In genomic region chr1:56417636-56418035, GRCh38 we compare ENCODE assay signal across 21 cellular contexts.
DNase-seq lines count a peak whose midpoint lies in the region; ATAC-seq and TF ChIP-seq lines count a peak whose summit lies in the region.
"Had no signal": no experiment of that assay in that cellular context is flagged by ENCODE, and none has a peak within 500 bp of the region (broad histone marks: within the 10 kb centered on the region; RNA-seq: fewer than 3 reads in every experiment).

No MANE protein-coding gene starts in this region.

- no peak overlapping the region for H2AFZ ChIP-seq in IMR-90 (replicated peaks; ENCODE audit: low read length, poor library complexity)

- peak overlapping the region; percentile 77 for H3K18ac ChIP-seq in IMR-90 (ENCODE audit: low read depth, low read length)

- peak overlapping the region; percentile 64; the same call in 1 of the 2 replicates for H3K14ac ChIP-seq in IMR-90 (replicated peaks; ENCODE audit: low read depth, low read length)

- H2BK120ac ChIP-seq in IMR-90 (ENCODE audit: low read depth, low read length) = peak overlapping the region; percentile 35; the same call in 1 of the 2 replicates

- H3K4me3 ChIP-seq in BLaER1 (no peak overlapping the region), IMR-90 (ENCODE audit: insufficient read depth, low read depth, low read length) (no peak overlapping the region), fibroblast of mammary gland (ENCODE audit: control insufficient read depth, low read depth, low read length) (no peak overlapping the region)
- H3K4me3 ChIP-seq: adrenal gland, breast epithelium, stomach had no signal

- CTCF ChIA-PET in IMR-90 (lab: Yijun Ruan, JAX) = no interaction called here

- no peaks in the 10 kb centered on the region for H4K20me1 ChIP-seq in BLaER1
- H4K20me1 ChIP-seq in IMR-90 (ENCODE audit: insufficient read depth, low read length) = no peaks in the 10 kb centered on the region

- no peaks in the 10 kb centered on the region for H3K36me3 Mint-ChIP-seq in nephron progenitor cell (ENCODE audit: low read depth)
- H3K36me3 Mint-ChIP-seq in stimulated activated effector memory CD8-positive, alpha-beta T cell treated with anti-CD3 and anti-CD28 coated beads, Interleukin-12 subunit alpha, Interleukin-12 subunit beta, amount 100 ng/mL, for 72 hours = no peaks in the 10 kb centered on the region
- H3K36me3 Mint-ChIP-seq: CD4-positive, alpha-beta memory T cell; type B pancreatic cell had no signal

- 75% methylated on average over 2 of the region's 4 CpGs; no CpG with 5 or more reads in 1 of the 2 experiments for WGBS in IMR-90 (ENCODE audit: extremely low coverage in 2 of 2, insufficient read length in 1 of 2), 2 experiments

- POLR2A ChIA-PET in IMR-90 (lab: Charles Lee; ENCODE audit: unreplicated experiment) = no interaction called here

- peak overlapping the region; percentile 54 for H2BK5ac ChIP-seq in IMR-90 (ENCODE audit: low read depth, low read length, poor library complexity, severe bottlenecking)

- no peaks in the 10 kb centered on the region for H3K9me3 ChIP-seq in BLaER1
- no peaks in the 10 kb centered on the region for H3K9me3 ChIP-seq in IMR-90 (ENCODE audit: control insufficient read depth, insufficient read depth, low read length)
- H3K9me3 ChIP-seq: adrenal gland, breast epithelium, stomach had no signal

- no peak overlapping the region for H3K23ac ChIP-seq in IMR-90 (ENCODE audit: low read depth, low read length)

- no peak for TF ChIP-seq RAD21 in IMR-90 (IDR thresholded peaks at IDR 0.05; ENCODE audit: low read length)

- dilution Hi-C loops in IMR-90 (cut with HindIII; ENCODE audit: low sequenced_read_pairs, unreplicated experiment) = no loop called here

- H2AK9ac ChIP-seq in IMR-90 (replicated peaks; ENCODE audit: low read depth, low read length, poor library complexity) = no peak overlapping the region

- H3K4ac ChIP-seq in IMR-90 (ENCODE audit: low read depth, low read length) = peak overlapping the region; percentile 66; the same call in 1 of the 2 replicates

- H3K4me3 Mint-ChIP-seq in nephron progenitor cell = no peak overlapping the region
- H3K4me3 Mint-ChIP-seq in stimulated activated effector memory CD8-positive, alpha-beta T cell treated with anti-CD3 and anti-CD28 coated beads, Interleukin-12 subunit alpha, Interleukin-12 subunit beta, amount 100 ng/mL, for 72 hours = no peak overlapping the region
- H3K4me3 Mint-ChIP-seq: activated CD4-positive, alpha-beta memory T cell treated with anti-CD3 and anti-CD28 coated beads, Interleukin-2, amount 10 ng/mL, durations not matched to agents 7 days and 5 days; CD4-positive, alpha-beta memory T cell; type B pancreatic cell had no signal

- H4K91ac ChIP-seq in IMR-90 (ENCODE audit: insufficient read depth, low read depth, low read length) = no peak overlapping the region

- H4K8ac ChIP-seq in IMR-90 (ENCODE audit: low read depth in 2 of 2, low read length in 2 of 2) = peak overlapping the region in 1 of 2 experiments; percentile 56; a peak in 1 of 4 replicates

- H3K27ac Mint-ChIP-seq in nephron progenitor cell = peak overlapping the region; percentile 6
- no peak overlapping the region for H3K27ac Mint-ChIP-seq in stimulated activated effector memory CD8-positive, alpha-beta T cell treated with anti-CD3 and anti-CD28 coated beads, Interleukin-12 subunit alpha, Interleukin-12 subunit beta, amount 100 ng/mL, for 72 hours
- H3K27ac Mint-ChIP-seq: activated CD4-positive, alpha-beta memory T cell treated with anti-CD3 and anti-CD28 coated beads, Interleukin-2, amount 10 ng/mL, durations not matched to agents 7 days and 5 days; CD4-positive, alpha-beta memory T cell; type B pancreatic cell had no signal

- no peak for TF ChIP-seq POLR2A in IMR-90 (IDR thresholded peaks at IDR 0.05; ENCODE audit: low read depth, low read length)

- peaks cover 7% of the 10 kb centered on the region; the same call in 1 of the 2 replicates for H3K9me1 ChIP-seq in IMR-90 (ENCODE audit: insufficient read depth, low read length)

- H3K9me3 Mint-ChIP-seq in nephron progenitor cell = no peaks in the 10 kb centered on the region
- H3K9me3 Mint-ChIP-seq in stimulated activated effector memory CD8-positive, alpha-beta T cell treated with anti-CD3 and anti-CD28 coated beads, Interleukin-12 subunit alpha, Interleukin-12 subunit beta, amount 100 ng/mL, for 72 hours = peaks cover 6% of the 10 kb centered on the region
- H3K9me3 Mint-ChIP-seq: activated CD4-positive, alpha-beta memory T cell treated with anti-CD3 and anti-CD28 coated beads, Interleukin-2, amount 10 ng/mL, durations not matched to agents 7 days and 5 days; type B pancreatic cell had no signal

- H3K9ac ChIP-seq in BLaER1 (no peak overlapping the region), IMR-90 (ENCODE audit: low read depth, low read length) (no peak overlapping the region; the same call in 1 of the 2 replicates)

- peak; percentile 75 for DNase-seq in IMR-90
- DNase-seq in fibroblast of mammary gland (ENCODE audit: low read depth) = peak; percentile 22
- DNase-seq in nephron progenitor cell = no peak
- DNase-seq in left colon = no peak
- no peak for DNase-seq in DMS53 (lab: John Stamatoyannopoulos, UW)
- DNase-seq in stimulated activated effector memory CD8-positive, alpha-beta T cell treated with anti-CD3 and anti-CD28 coated beads, Interleukin-12 subunit alpha, Interleukin-12 subunit beta, amount 100 ng/mL, for 72 hours (ENCODE audit: low spot score in 2 of 2) = no peak
- DNase-seq in effector CD8-positive, alpha-beta T cell (lab: John Stamatoyannopoulos, UW) = no peak
- DNase-seq: activated CD4-positive, alpha-beta memory T cell treated with anti-CD3 and anti-CD28 coated beads, Interleukin-2, amount 10 ng/mL, durations not matched to agents 7 days and 5 days; activated T-cell treated with anti-CD3 and anti-CD28 coated beads, Interleukin-2, amount 50 U/mL, for 1 hour; CD4-positive, alpha-beta memory T cell; foreskin keratinocyte; GOT3; mammary epithelial cell; MM.1S; NCI-H1436; occipital lobe; stomach had no signal

- BruUV-seq in IMR-90 (replicated peaks; lab: Mats Ljungman, UMichigan) = no TSS peak

- H3K27me3 Mint-ChIP-seq in nephron progenitor cell (ENCODE audit: low read depth, poor library complexity) = peaks cover 4% of the 10 kb centered on the region
- H3K27me3 Mint-ChIP-seq: activated CD4-positive, alpha-beta memory T cell treated with anti-CD3 and anti-CD28 coated beads, Interleukin-2, amount 10 ng/mL, durations not matched to agents 7 days and 5 days; type B pancreatic cell had no signal

- H3K27ac ChIP-seq in BLaER1 (no peak overlapping the region), IMR-90 (ENCODE audit: insufficient read depth, low read length) (peak overlapping the region; percentile 70; the same call in 1 of the 2 replicates)
- H3K27ac ChIP-seq: foreskin keratinocyte had no signal

- H3K56ac ChIP-seq in IMR-90 (ENCODE audit: extremely low read depth, insufficient read depth, low read length) = no peak overlapping the region

- H3K4me1 Mint-ChIP-seq in nephron progenitor cell = peaks cover 50% of the 10 kb centered on the region
- H3K4me1 Mint-ChIP-seq in stimulated activated effector memory CD8-positive, alpha-beta T cell treated with anti-CD3 and anti-CD28 coated beads, Interleukin-12 subunit alpha, Interleukin-12 subunit beta, amount 100 ng/mL, for 72 hours = no peaks in the 10 kb centered on the region
- H3K4me1 Mint-ChIP-seq: activated CD4-positive, alpha-beta memory T cell treated with anti-CD3 and anti-CD28 coated beads, Interleukin-2, amount 10 ng/mL, durations not matched to agents 7 days and 5 days; CD4-positive, alpha-beta memory T cell had no signal

- 0 out of 3 replicates have a peak overlapping the region, but pooled peaks have one; percentile 47 for H2BK15ac ChIP-seq in IMR-90 (ENCODE audit: low read depth, low read length)

- TF ChIP-seq CTCF in IMR-90 (conservative IDR thresholded peaks at IDR 0.05; ENCODE audit: low read depth, low read length) (no peak), fibroblast of mammary gland (conservative IDR thresholded peaks at IDR 0.05; ENCODE audit: control insufficient read depth, insufficient read depth, low read depth, low read length) (no peak), nephron progenitor cell (IDR thresholded peaks at IDR 0.05) (no peak)

- in situ Hi-C loops in IMR-90 (cut with MboI; ENCODE audit: low sequenced_read_pairs) = no loop called here

- H2BK20ac ChIP-seq in IMR-90 (ENCODE audit: low read depth, low read length) = peak overlapping the region; percentile 61; the same call in 1 of the 2 replicates

- no peaks in the 10 kb centered on the region for H3K36me3 ChIP-seq in BLaER1
- no peaks in the 10 kb centered on the region for H3K36me3 ChIP-seq in IMR-90 (ENCODE audit: control insufficient read depth, insufficient read depth, low read length)
- H3K36me3 ChIP-seq: adrenal gland, breast epithelium, stomach had no signal

- H3K79me1 ChIP-seq in IMR-90 (ENCODE audit: low read depth in 1 of 2, low read length in 2 of 2) = no peaks in the 10 kb centered on the region

- intact Hi-C loops in IMR-90 (cut with micrococcal nuclease) = no loop called here
- intact Hi-C loops in left colon (cut with DNase I, micrococcal nuclease) = loop anchor here in 1 of 2 donors (10.0 kb wide), 1 partner anchor 137 kb away; no protein-coding TSS in a partner anchor

- no peaks in the 10 kb centered on the region for H3K27me3 ChIP-seq in BLaER1
- H3K27me3 ChIP-seq in IMR-90 (ENCODE audit: control insufficient read depth, insufficient read depth, low read length) = no peaks in the 10 kb centered on the region
- H3K27me3 ChIP-seq: adrenal gland, breast epithelium, foreskin keratinocyte, stomach had no signal

- ATAC-seq in IMR-90 (ENCODE audit: low read depth) (peak; percentile 89), left colon (no peak)
- ATAC-seq in stimulated activated effector memory CD8-positive, alpha-beta T cell treated with anti-CD3 and anti-CD28 coated beads, Interleukin-12 subunit alpha, Interleukin-12 subunit beta, amount 100 ng/mL, for 72 hours = no peak
- ATAC-seq: foreskin keratinocyte had no signal

- H3K4me1 ChIP-seq in BLaER1 = peaks cover 18% of the 10 kb centered on the region
- peaks cover 9% of the 10 kb centered on the region for H3K4me1 ChIP-seq in IMR-90 (ENCODE audit: control insufficient read depth, insufficient read depth, low read length)
- H3K4me1 ChIP-seq: breast epithelium, foreskin keratinocyte had no signal

- peak overlapping the region; percentile 71 for H3K4me2 ChIP-seq in BLaER1
- peak overlapping the region; percentile 55 for H3K4me2 ChIP-seq in IMR-90 (ENCODE audit: low read depth, low read length)

- H4K5ac ChIP-seq in IMR-90 (ENCODE audit: low read depth, low read length) = peak overlapping the region; percentile 93

- 0 out of 2 replicates have a peak overlapping the region, but pooled peaks have one; percentile 5 for H2AK5ac ChIP-seq in IMR-90 (ENCODE audit: low read depth, low read length)

Comparison
In these comparisons a context has a peak if more than half of its experiments do, and no peak if none do; other contexts are left out.
1. DNase-seq: peak in IMR-90 (single experiment) and fibroblast of mammary gland (single experiment); none in nephron progenitor cell (single experiment), left colon (0 of 2), DMS53 (single experiment), stimulated activated effector memory CD8-positive, alpha-beta T cell treated with anti-CD3 and anti-CD28 coated beads, Interleukin-12 subunit alpha, Interleukin-12 subunit beta, amount 100 ng/mL, for 72 hours (0 of 2) and effector CD8-positive, alpha-beta T cell (single experiment).